ENCODE assay signal across 8 cellular contexts in the genomic region with DNA sequence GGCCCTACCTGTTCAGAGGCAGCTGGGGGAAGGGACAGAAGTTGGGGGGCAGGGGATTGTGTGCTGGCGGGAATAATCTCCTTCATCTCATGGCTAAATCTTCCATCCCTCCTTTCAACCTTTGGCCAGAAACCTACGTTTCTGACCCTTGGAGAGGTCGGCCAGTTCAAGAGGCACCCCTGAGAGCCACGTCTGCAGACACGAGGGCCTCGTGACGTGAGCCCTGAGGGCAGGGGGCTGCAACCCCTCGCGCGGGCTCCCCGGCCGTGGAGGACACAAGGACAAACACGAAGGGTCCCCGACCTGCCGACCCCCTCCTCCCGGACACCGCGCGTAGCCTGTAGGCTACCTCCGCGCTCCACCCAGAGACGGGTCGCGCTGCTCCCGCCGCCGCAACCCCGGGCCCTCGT. TPM values are rescaled to one million over a fixed set of nuclear protein-coding genes. Genes with fewer than 3 reads are reported as not detected.
DNase-seq lines count a peak whose midpoint lies in the region; ATAC-seq and TF ChIP-seq lines count a peak whose summit lies in the region.

No MANE protein-coding gene starts in this region.

- in situ Hi-C loops in GM13976 (cut with MboI; ENCODE audit: low sequenced_read_pairs, unreplicated experiment): no loop called here

- peak overlapping the region; percentile 93 to 98 (median 97) for H3K27ac ChIP-seq in stomach

- no peaks in the 10 kb centered on the region for H3K27me3 Mint-ChIP-seq in activated naive CD8-positive, alpha-beta T cell

- H3K27me3 ChIP-seq in stomach: no peaks in the 10 kb centered on the region

- peak overlapping the region; percentile 97 for H3K4me3 Mint-ChIP-seq in activated naive CD8-positive, alpha-beta T cell

- no peaks in the 10 kb centered on the region for H3K9me3 ChIP-seq in iPS-18c (ENCODE audit: control insufficient read depth, insufficient read depth, low read length)
- H3K9me3 ChIP-seq in stomach: no peaks in the 10 kb centered on the region

- H3K36me3 ChIP-seq in stomach: peaks cover 16 to 33% (median 32%) of the 10 kb centered on the region in 4 donors

- H3K4me3 ChIP-seq in iPS-18c (ENCODE audit: insufficient read depth, low read depth, low read length) (peak overlapping the region; percentile 85), stomach (peak overlapping the region; percentile 56 to 98 (median 87))

- no peaks in the 10 kb centered on the region for H3K9me3 Mint-ChIP-seq in activated naive CD8-positive, alpha-beta T cell (ENCODE audit: low read depth)

- H3K27ac Mint-ChIP-seq in activated naive CD8-positive, alpha-beta T cell: peak overlapping the region; percentile 99

- H3K4me1 Mint-ChIP-seq in activated naive CD8-positive, alpha-beta T cell (ENCODE audit: low read depth): peaks cover 40% of the 10 kb centered on the region

- H3K36me3 Mint-ChIP-seq in activated naive CD8-positive, alpha-beta T cell: peaks cover 16% of the 10 kb centered on the region

- ATAC-seq in GM18907 (IDR thresholded peaks at IDR 0.05; ENCODE audit: unreplicated experiment) (peak; percentile 15), HG03066 (IDR thresholded peaks at IDR 0.05; ENCODE audit: low read depth, unreplicated experiment) (peak; percentile 10), HG02763 (IDR thresholded peaks at IDR 0.05; ENCODE audit: unreplicated experiment) (no peak)

- TF ChIP-seq EP300 in stomach (IDR thresholded peaks at IDR 0.05): no peak

- TF ChIP-seq POLR2A in stomach (IDR thresholded peaks at IDR 0.05): no peak

- peaks cover 31 to 68% (median 60%) of the 10 kb centered on the region in 4 donors for H3K4me1 ChIP-seq in stomach

- WGBS in stomach, 5 donors: 0 to 2% (median 1%) methylated on average over 6 to 29 of the region's 29 CpGs

- DNase-seq in stomach (no peak), GM13976 (ENCODE audit: low spot score) (no peak), NK-92 (lab: John Stamatoyannopoulos, UW; ENCODE audit: unreplicated experiment) (no peak)

- intact Hi-C loops in stomach (cut with DNase I; ENCODE audit: low total_unique reads): no loop called here

- TF ChIP-seq CTCF in stomach (IDR thresholded peaks at IDR 0.05) (no peak), GM13976 (IDR thresholded peaks at IDR 0.05; ENCODE audit: borderline replicate concordance, control extremely low read depth, extremely low read depth, insufficient read depth, missing control alignments) (no peak)

RNA-seq across cellular contexts. Expression of a gene that starts 0.9 kb away (rescaled TPM):
- total RNA-seq in stomach: 1,000 to 10,000 TPM in 3 of 5 donors, 100 to 1,000 TPM in 2; 801 to 1,605 (median 1,501) TPM
- polyA plus RNA-seq in stomach: 1,000 to 10,000 TPM; 1,495 to 2,322 (median 1,503) TPM

RNA-seq across cellular contexts. Expression of a gene that starts 5.3 kb away (rescaled TPM):
- 1 to 10 TPM in 4 of 5 donors, not detected in 1; 1.8 to 8.5 (median 2.3) TPM for total RNA-seq in stomach
- 1 to 10 TPM; 2.3 to 3.0 (median 2.4) TPM for polyA plus RNA-seq in stomach

RNA-seq across cellular contexts. Expression of a gene that starts 9.3 kb away (rescaled TPM):
- total RNA-seq in stomach: not detected
- polyA plus RNA-seq in stomach: under 1 TPM in 1 of 3 donors, not detected in 2; 0.13 TPM

RNA-seq across cellular contexts. Expression of a gene that starts 22.3 kb away (rescaled TPM):
- 100 to 1,000 TPM in 1 of 5 donors, 10 to 100 TPM in 2, 1 to 10 TPM in 1, not detected in 1; 5.4 to 114 (median 17.2) TPM for total RNA-seq in stomach
- 10 to 100 TPM in 1 of 3 donors, 1 to 10 TPM in 2; 5.6 to 10.8 (median 6.8) TPM for polyA plus RNA-seq in stomach

RNA-seq across cellular contexts. Expression of a gene that starts 23.6 kb away (rescaled TPM):
- 10 to 100 TPM in 1 of 5 donors, 1 to 10 TPM in 2, under 1 TPM in 1, not detected in 1; 0.14 to 12.3 (median 3.2) TPM for total RNA-seq in stomach
- 1 to 10 TPM in 1 of 3 donors, under 1 TPM in 2; 0.12 to 1.0 (median 0.46) TPM for polyA plus RNA-seq in stomach
